1 cellular context compared by ENCODE assay signal in the genomic region with DNA sequence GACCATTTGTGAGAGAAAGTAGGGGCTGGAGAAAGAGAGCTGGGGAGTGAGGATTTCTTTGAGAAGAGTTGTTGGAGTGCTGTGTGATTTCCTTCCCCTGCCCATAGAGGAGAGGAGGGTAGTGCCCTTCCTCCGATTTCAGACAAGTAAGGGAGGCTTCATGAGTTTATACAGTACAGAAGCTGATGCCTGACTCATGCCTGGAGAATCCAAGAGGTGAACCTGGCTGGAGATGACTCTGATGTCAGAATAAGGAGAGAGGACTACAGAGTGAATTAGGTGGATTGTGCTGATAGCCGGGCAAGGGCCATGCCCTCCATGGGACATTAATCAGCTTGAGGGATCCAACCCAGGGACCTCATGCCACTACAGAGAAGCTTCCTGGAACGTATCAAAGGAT.
TF ChIP-seq lines count a peak whose summit lies in the region.

No MANE protein-coding gene starts in this region.

TF ChIP-seq in SK-N-SH, 30 proteins besides CTCF, POLR2A, EP300 and RAD21 (continued from another document):
- TF ChIP-seq SMC3 (IDR thresholded peaks at IDR 0.05; ENCODE audit: low read depth, low read length), result no peak
- no peak for TF ChIP-seq FOXM1 (IDR thresholded peaks at IDR 0.05; ENCODE audit: low read depth)
- TF ChIP-seq NFIC (IDR thresholded peaks at IDR 0.05; ENCODE audit: borderline replicate concordance), result no peak
- no peak for TF ChIP-seq JUND (IDR thresholded peaks at IDR 0.05)
- TF ChIP-seq RFX5 (IDR thresholded peaks at IDR 0.05; ENCODE audit: low read length), result no peak
TF ChIP-seq in SK-N-SH: peak in this region for 0.
